ENCODE assay signal across 8 cellular contexts in the genomic region with DNA sequence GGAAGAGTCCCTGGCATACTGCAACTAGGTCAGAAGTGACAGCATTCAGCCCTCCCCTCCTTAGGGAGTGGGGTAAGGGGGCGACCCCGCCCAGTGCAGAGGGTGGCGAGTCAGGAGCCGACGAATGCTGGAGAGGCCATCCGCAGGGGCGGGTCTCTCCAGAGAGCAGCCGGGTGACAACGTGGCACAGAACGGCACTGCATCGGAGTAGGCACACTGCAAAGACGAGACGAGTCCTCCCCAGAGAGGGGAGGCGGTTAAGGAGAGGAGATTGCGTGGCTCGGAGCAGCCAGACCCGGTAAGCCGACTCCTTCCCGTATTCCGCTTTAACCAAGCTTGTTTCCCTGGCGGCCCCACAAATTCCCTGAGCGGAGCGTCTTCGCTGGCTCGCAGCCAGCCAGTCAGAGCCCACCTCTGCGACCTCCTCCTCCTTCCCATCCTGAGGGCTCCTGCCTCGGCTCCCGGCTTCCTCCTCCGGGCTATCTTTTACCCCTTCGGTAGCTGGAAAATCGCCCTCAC. TPM values are rescaled to one million over a fixed set of nuclear protein-coding genes. Genes with fewer than 3 reads are reported as not detected.
DNase-seq lines count a peak whose midpoint lies in the region; ATAC-seq and TF ChIP-seq lines count a peak whose summit lies in the region.

No MANE protein-coding gene starts in this region.

- H3K36me3 ChIP-seq in KMS-11 (ENCODE audit: insufficient read depth), result no peaks in the 10 kb centered on the region
- H3K36me3 ChIP-seq in urinary bladder (ENCODE audit: insufficient read depth), result no peaks in the 10 kb centered on the region

- peaks cover 26% of the 10 kb centered on the region for H3K4me1 Mint-ChIP-seq in chondrocyte (ENCODE audit: low read depth)

- no peaks in the 10 kb centered on the region for H3K27me3 ChIP-seq in KMS-11 (ENCODE audit: insufficient read depth, low read depth)

- H3K9me3 Mint-ChIP-seq in chondrocyte (ENCODE audit: low read depth), result no peaks in the 10 kb centered on the region

- H2AFZ ChIP-seq in KMS-11 (ENCODE audit: low read depth), result peak overlapping the region; percentile 29; the same call in 1 of the 2 replicates

- 0% methylated on average over 31 of the region's 31 CpGs for WGBS in urinary bladder

- peak overlapping the region; percentile 74 for H3K9ac ChIP-seq in KMS-11

- H3K27ac Mint-ChIP-seq in chondrocyte (ENCODE audit: unreplicated experiment), result peak overlapping the region; percentile 96

- no peaks in the 10 kb centered on the region for H4K20me1 ChIP-seq in KMS-11 (ENCODE audit: insufficient read depth)

- H3K4me2 ChIP-seq in KMS-11, result peak overlapping the region; percentile 25; the same call in 1 of the 2 replicates

- peaks cover 43% of the 10 kb centered on the region for H3K4me1 ChIP-seq in KMS-11 (ENCODE audit: low read depth, poor library complexity, severe bottlenecking)
- no peaks in the 10 kb centered on the region for H3K4me1 ChIP-seq in urinary bladder (ENCODE audit: insufficient read depth)

- peak overlapping the region; percentile 65 for H3K27ac ChIP-seq in KMS-11
- H3K27ac ChIP-seq in urinary bladder (ENCODE audit: low read depth), result no peak overlapping the region

- H3K36me3 Mint-ChIP-seq in chondrocyte (ENCODE audit: low read depth), result no peaks in the 10 kb centered on the region

- DNase-seq in AG10803 (ENCODE audit: low read depth) (peak; percentile 68), chondrocyte (ENCODE audit: low spot score) (peak; percentile 93), medulla oblongata (ENCODE audit: extremely low spot score) (peak; percentile 16), NCI-H1048 (lab: John Stamatoyannopoulos, UW) (no peak)

- peaks cover 20% of the 10 kb centered on the region for H3K79me2 ChIP-seq in KMS-11 (ENCODE audit: insufficient read depth, low read depth)

- ATAC-seq in GM21390 (IDR thresholded peaks at IDR 0.05; ENCODE audit: unreplicated experiment), result no peak
- ATAC-seq in GM18873 (IDR thresholded peaks at IDR 0.05; ENCODE audit: low FRiP score, unreplicated experiment), result no peak

- H3K27me3 Mint-ChIP-seq in chondrocyte (ENCODE audit: low read depth), result peaks cover 2% of the 10 kb centered on the region

- H3K4me3 Mint-ChIP-seq in chondrocyte (ENCODE audit: unreplicated experiment), result peak overlapping the region; percentile 80

- H3K4me3 ChIP-seq in AG10803 (ENCODE audit: low read length) (peak overlapping the region; percentile 75), KMS-11 (IDR thresholded peaks at IDR 0.05; ENCODE audit: insufficient read depth, low read depth, low read length) (no peak overlapping the region), urinary bladder (ENCODE audit: low read depth, low read length) (peak overlapping the region; percentile 33)

- no peak for TF ChIP-seq CTCF in AG10803 (conservative IDR thresholded peaks at IDR 0.05; ENCODE audit: low read length)
- TF ChIP-seq CTCF in KMS-11 (conservative IDR thresholded peaks at IDR 0.05; ENCODE audit: low read depth, low read length), result no peak
- no peak for TF ChIP-seq CTCF in chondrocyte (IDR thresholded peaks at IDR 0.05)

RNA-seq across cellular contexts. Expression of a gene that starts 54.9 kb away (rescaled TPM):
- total RNA-seq in chondrocyte (617 to 626 TPM (median 624 TPM) in 3 replicates), urinary bladder (173 TPM)
- polyA plus RNA-seq in urinary bladder, result 2.0 TPM
